In genomic region chr10:92591550-92592140, GRCh38 we compare ENCODE assay signal across 8 cellular contexts. TPM values are rescaled to one million over a fixed set of nuclear protein-coding genes. Genes with fewer than 3 reads are reported as not detected.
DNase-seq lines count a peak whose midpoint lies in the region; ATAC-seq lines count a peak whose summit lies in the region.

No MANE protein-coding gene starts in this region.

- no peaks in the 10 kb centered on the region for H3K27me3 ChIP-seq in CD4-positive, alpha-beta memory T cell (ENCODE audit: insufficient read depth, low read length)
- H3K27me3 ChIP-seq in endocrine pancreas (ENCODE audit: control insufficient read depth, insufficient read depth, low read length) = no peaks in the 10 kb centered on the region

- peak overlapping the region; percentile 85 for H3K27ac ChIP-seq in CD4-positive, alpha-beta memory T cell (ENCODE audit: low read depth, low read length)
- H3K27ac ChIP-seq in mesodermal cell (ENCODE audit: low read depth, low read length, severe bottlenecking) = peak overlapping the region; percentile 67

- peak; percentile 72 for ATAC-seq in GM19463 (IDR thresholded peaks at IDR 0.05; ENCODE audit: unreplicated experiment)

- intact Hi-C loops in CD4-positive, alpha-beta memory T cell (cut with micrococcal nuclease) = loop anchor here (1.0 to 10.0 kb wide), 10 partner anchors 17 to 1427 kb away; partner anchors contain the start of genes BTAF1, CEP55, CPEB3 and FGFBP3

- H3K4me3 ChIP-seq in CD4-positive, alpha-beta memory T cell (ENCODE audit: low read length in 2 of 2) = peak overlapping the region; percentile 65 to 76
- peak overlapping the region; percentile 28 for H3K4me3 ChIP-seq in endocrine pancreas (ENCODE audit: control insufficient read depth, insufficient read depth, low read length)
- H3K4me3 ChIP-seq in mesodermal cell (ENCODE audit: extremely low read depth, insufficient read depth, low read length, poor library complexity, severe bottlenecking) = peak overlapping the region; percentile 20

- H3K36me3 Mint-ChIP-seq in CD4-positive, alpha-beta memory T cell = peaks cover 0 to 8% of the 10 kb centered on the region in 2 donors

- peaks cover 0 to 2% (median 0%) of the 10 kb centered on the region in 8 donors for H3K9me3 Mint-ChIP-seq in CD4-positive, alpha-beta memory T cell

- peaks cover 42% of the 10 kb centered on the region for H3K4me1 ChIP-seq in CD4-positive, alpha-beta memory T cell (ENCODE audit: insufficient read depth, low read length)
- peaks cover 3% of the 10 kb centered on the region for H3K4me1 ChIP-seq in endocrine pancreas (ENCODE audit: control insufficient read depth, insufficient read depth, low read length)
- H3K4me1 ChIP-seq in mesodermal cell (ENCODE audit: control insufficient read depth, insufficient read depth, low read length, poor library complexity, severe bottlenecking) = peaks cover 2% of the 10 kb centered on the region

- peak overlapping the region; percentile 99 to 100 (median 100) for H3K27ac Mint-ChIP-seq in CD4-positive, alpha-beta memory T cell

- no peak overlapping the region for H3K9ac ChIP-seq in endocrine pancreas (ENCODE audit: control insufficient read depth, insufficient read depth, low read length)

- no peaks in the 10 kb centered on the region for H3K27me3 Mint-ChIP-seq in CD4-positive, alpha-beta memory T cell

- peak; percentile 90 to 93 (median 92) for DNase-seq in CD4-positive, alpha-beta memory T cell
- DNase-seq in HK-2 (ENCODE audit: unreplicated experiment) (peak; percentile 95), NK-92 (lab: John Stamatoyannopoulos, UW; ENCODE audit: unreplicated experiment) (peak; percentile 37)
- peak; percentile 63 to 81 (median 74) for DNase-seq in activated CD8-positive, alpha-beta memory T cell treated with anti-CD3 and anti-CD28 coated beads for 48 hours (ENCODE audit: low read depth in 2 of 3, low spot score in 2 of 3)
- peak; percentile 69 for DNase-seq in stimulated activated CD8-positive, alpha-beta memory T cell treated with anti-CD3 and anti-CD28 coated beads, Interleukin-15, amount 100 ng/mL, for 1 hour (ENCODE audit: low read depth)

- POLR2A ChIA-PET in CD4-positive, alpha-beta memory T cell (lab: Charles Lee; ENCODE audit: partially characterized antibody) = interaction anchor here (0.6 to 5.1 kb wide), 22 partner anchors 8 to 1110 kb away, joined by 3 to 151 read pairs (median 4); partner anchors contain the start of genes CPEB3, EXOC6, FRA10AC1 and IDE

- H3K9me3 ChIP-seq in CD4-positive, alpha-beta memory T cell (ENCODE audit: control insufficient read depth in 1 of 2, low read length in 2 of 2) = no peaks in the 10 kb centered on the region
- H3K9me3 ChIP-seq in endocrine pancreas (ENCODE audit: control insufficient read depth, low read length) = no peaks in the 10 kb centered on the region
- no peaks in the 10 kb centered on the region for H3K9me3 ChIP-seq in mesodermal cell (ENCODE audit: control insufficient read depth, low read length)

- peak overlapping the region; percentile 93 to 99 (median 98) for H3K4me3 Mint-ChIP-seq in CD4-positive, alpha-beta memory T cell

- WGBS in mesodermal cell (ENCODE audit: insufficient coverage in 2 of 2), 2 experiments = 27 to 28% methylated on average over 41 of the region's 44 CpGs

- no peaks in the 10 kb centered on the region for H3K36me3 ChIP-seq in CD4-positive, alpha-beta memory T cell (ENCODE audit: insufficient read depth, low read length)
- H3K36me3 ChIP-seq in endocrine pancreas (ENCODE audit: control insufficient read depth, insufficient read depth, low read length) = no peaks in the 10 kb centered on the region
- no peaks in the 10 kb centered on the region for H3K36me3 ChIP-seq in mesodermal cell (ENCODE audit: control insufficient read depth, insufficient read depth, low read length)

- peaks cover 25 to 51% (median 32%) of the 10 kb centered on the region in 4 donors for H3K4me1 Mint-ChIP-seq in CD4-positive, alpha-beta memory T cell

- CTCF ChIA-PET in CD4-positive, alpha-beta memory T cell (lab: Charles Lee; ENCODE audit: partially characterized antibody) = interaction anchor here (1.0 to 2.4 kb wide), 4 partner anchors 14 to 257 kb away, joined by 3 to 24 read pairs (median 4); partner anchors contain the start of genes EXOC6 and IDE

RNA-seq across cellular contexts. Expression of gene KIF11, which starts 1.3 kb away (rescaled TPM):
- total RNA-seq in CD4-positive, alpha-beta memory T cell = 1 to 10 TPM; 2.0 to 2.1 TPM
- polyA plus RNA-seq in CD4-positive, alpha-beta memory T cell = under 1 TPM; 0.87 to 0.92 TPM
- 35.3 TPM for polyA plus RNA-seq in mesodermal cell (2013, experiment 1 of 2)
- polyA plus RNA-seq in mesodermal cell (2013, experiment 2 of 2) = 46.0 TPM

RNA-seq across cellular contexts. Expression of gene IDE, which starts 17.8 kb away (rescaled TPM):
- total RNA-seq in CD4-positive, alpha-beta memory T cell = 10 to 100 TPM; 38.4 to 40.2 TPM
- 10 to 100 TPM; 19.5 to 20.0 TPM for polyA plus RNA-seq in CD4-positive, alpha-beta memory T cell
- 23.1 TPM for polyA plus RNA-seq in mesodermal cell (2013, experiment 1 of 2)
- polyA plus RNA-seq in mesodermal cell (2013, experiment 2 of 2) = 25.6 TPM

Comparison
In these comparisons a context has a peak if more than half of its experiments do, and no peak if none do; other contexts are left out.
1. Peak in every context shown above with its lines: DNase-seq, ATAC-seq, H3K4me3 ChIP-seq and H3K27ac ChIP-seq.
2. DNase-seq: peak in every context shown above with its lines; median percentile 95 in HK-2; 92 in CD4-positive, alpha-beta memory T cell; 74 in activated CD8-positive, alpha-beta memory T cell treated with anti-CD3 and anti-CD28 coated beads for 48 hours; 69 in stimulated activated CD8-positive, alpha-beta memory T cell treated with anti-CD3 and anti-CD28 coated beads, Interleukin-15, amount 100 ng/mL, for 1 hour; 37 in NK-92.
3. H3K4me3 ChIP-seq: peak in every context shown above with its lines; median percentile 70 in CD4-positive, alpha-beta memory T cell; 28 in endocrine pancreas; 20 in mesodermal cell.